Comparison of ENCODE assay signal across 26 cellular contexts in the genomic region with DNA sequence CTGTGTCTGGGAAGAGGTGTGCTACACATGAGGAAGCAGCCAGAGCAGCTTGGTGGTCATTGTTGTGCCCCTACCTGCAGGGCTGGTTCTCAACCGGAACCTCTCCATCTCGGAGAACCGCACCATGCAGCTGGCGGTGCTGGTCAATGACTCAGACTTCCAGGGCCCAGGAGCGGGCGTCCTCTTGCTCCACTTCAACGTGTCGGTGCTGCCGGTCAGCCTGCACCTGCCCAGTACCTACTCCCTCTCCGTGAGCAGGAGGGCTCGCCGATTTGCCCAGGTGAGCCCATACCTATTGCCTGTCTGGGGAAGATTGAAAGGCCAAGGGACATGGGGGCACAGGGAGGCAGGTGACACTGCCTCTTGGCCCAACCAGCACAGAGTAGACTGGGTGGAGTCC. TPM values are rescaled to one million over a fixed set of nuclear protein-coding genes. Genes with fewer than 3 reads are reported as not detected.
"Had no signal": no experiment of that assay in that cellular context is flagged by ENCODE, and none has a peak within 500 bp of the region (broad histone marks: within the 10 kb centered on the region; RNA-seq: fewer than 3 reads in every experiment).

No MANE protein-coding gene starts in this region.

- H3K36me3 Mint-ChIP-seq: activated naive CD4-positive, alpha-beta T cell treated with anti-CD3 and anti-CD28 coated beads, Interleukin-2, amount 50 U/mL, for 24 hours; activated naive CD8-positive, alpha-beta T cell treated with anti-CD3 and anti-CD28 coated beads, Interleukin-2, amount 10 ng/mL, durations not matched to agents 7 days and 5 days; T-cell had no signal

- H3K27me3 ChIP-seq: ascending aorta had no signal

- H3K27ac ChIP-seq: ascending aorta, cardiac muscle cell, WERI-Rb-1 had no signal

- H3K4me3 Mint-ChIP-seq: activated CD4-positive, alpha-beta T cell treated with anti-CD3 and anti-CD28 coated beads, Interleukin-2, amount 10 ng/mL, durations not matched to agents 7 days and 5 days; activated CD8-positive, alpha-beta T cell treated with anti-CD3 and anti-CD28 coated beads, Interleukin-2, amount 10 ng/mL, durations not matched to agents 7 days and 5 days; activated naive CD4-positive, alpha-beta T cell treated with anti-CD3 and anti-CD28 coated beads, Interleukin-2, amount 50 U/mL, for 24 hours; activated naive CD8-positive, alpha-beta T cell treated with anti-CD3 and anti-CD28 coated beads, Interleukin-2, amount 10 ng/mL, durations not matched to agents 7 days and 5 days; activated T-cell treated with anti-CD3 and anti-CD28 coated beads, Interleukin-2, amount 50 U/mL, for 24 hours; T-cell had no signal

- H3K36me3 ChIP-seq: ascending aorta, cardiac muscle cell, WERI-Rb-1 had no signal

- DNase-seq: activated CD4-positive, alpha-beta T cell treated with anti-CD3 and anti-CD28 coated beads, Interleukin-2, amount 10 ng/mL, durations not matched to agents 7 days and 5 days; activated CD4-positive, alpha-beta T cell treated with anti-CD3 and anti-CD28 coated beads, Interleukin-2, amount 50 U/mL, for 48 hours; activated CD4-positive, CD25-positive, alpha-beta regulatory T cell; activated CD8-positive, alpha-beta T cell treated with anti-CD3 and anti-CD28 coated beads, Interleukin-2, amount 10 ng/mL, durations not matched to agents 7 days and 5 days; activated gamma-delta T cell; activated naive CD4-positive, alpha-beta T cell treated with Interleukin-2 at 50 U/mL for 16 hours; activated naive CD8-positive, alpha-beta T cell treated with anti-CD3 and anti-CD28 coated beads, Interleukin-2, amount 10 ng/mL, durations not matched to agents 7 days and 5 days; activated T-cell treated with anti-CD3 and anti-CD28 coated beads, Interleukin-2, amount 50 U/mL, for 24 hours; amygdala; NCI-H1105; NCI-H1417 treated with DMSO at 0.1 percent for 48 hours; NCI-H187 treated with DMSO at 0.1 percent for 48 hours; NCI-H2081; NCI-H226; NCI-H524 treated with DMSO at 0.1 percent for 48 hours; SIG-M5; T-cell; T1000; WERI-Rb-1 had no signal

- H3K4me3 ChIP-seq: ascending aorta, cardiac muscle cell, K562 had no signal

- H3K9me3 Mint-ChIP-seq: activated CD4-positive, alpha-beta T cell treated with anti-CD3 and anti-CD28 coated beads, Interleukin-2, amount 10 ng/mL, durations not matched to agents 7 days and 5 days; activated naive CD4-positive, alpha-beta T cell treated with anti-CD3 and anti-CD28 coated beads, Interleukin-2, amount 50 U/mL, for 24 hours; activated naive CD8-positive, alpha-beta T cell treated with anti-CD3 and anti-CD28 coated beads, Interleukin-2, amount 10 ng/mL, durations not matched to agents 7 days and 5 days; activated T-cell treated with anti-CD3 and anti-CD28 coated beads, Interleukin-2, amount 50 U/mL, for 24 hours; activated T-helper 2 cell treated with anti-CD3 and anti-CD28 coated beads, Interferon-gamma antibody, Interleukin-2, Interleukin-4, amounts not matched to agents 10 μg/mL and 5 μg/mL and 100 μg/mL, durations not matched to agents 14 hours and 24 hours and 36 hours; T-cell had no signal

- H3K27ac Mint-ChIP-seq: activated CD4-positive, alpha-beta T cell treated with anti-CD3 and anti-CD28 coated beads, Interleukin-2, amount 10 ng/mL, durations not matched to agents 7 days and 5 days; activated naive CD4-positive, alpha-beta T cell treated with anti-CD3 and anti-CD28 coated beads, Interleukin-2, amount 50 U/mL, for 24 hours; activated naive CD8-positive, alpha-beta T cell treated with anti-CD3 and anti-CD28 coated beads, Interleukin-2, amount 10 ng/mL, durations not matched to agents 7 days and 5 days; activated T-cell treated with anti-CD3 and anti-CD28 coated beads, Interleukin-2, amount 50 U/mL, for 24 hours; activated T-helper 2 cell treated with anti-CD3 and anti-CD28 coated beads, Interferon-gamma antibody, Interleukin-2, Interleukin-4, amounts not matched to agents 10 μg/mL and 5 μg/mL and 100 μg/mL, durations not matched to agents 14 hours and 24 hours and 36 hours; T-cell had no signal

- H3K4me1 Mint-ChIP-seq: activated naive CD4-positive, alpha-beta T cell treated with anti-CD3 and anti-CD28 coated beads, Interleukin-2, amount 50 U/mL, for 24 hours had no signal

- H3K9me3 ChIP-seq: ascending aorta had no signal

RNA-seq across cellular contexts. Expression of a gene that starts 32.1 kb away (rescaled TPM):
- total RNA-seq: ascending aorta, MCF 10A, SK-MEL-5 had no signal
- polyA plus RNA-seq: cardiac muscle cell, K562 had no signal
